ENCODE assay signal across 9 cellular contexts in genomic region chrX:115261148-115261547, GRCh38. TPM values are rescaled to one million over a fixed set of nuclear protein-coding genes. Genes with fewer than 3 reads are reported as not detected.
"Had no signal": no experiment of that assay in that cellular context is flagged by ENCODE, and none has a peak within 500 bp of the region (broad histone marks: within the 10 kb centered on the region; RNA-seq: fewer than 3 reads in every experiment).

No MANE protein-coding gene starts in this region.

- H3K4me3 ChIP-seq: GM23338, K562 had no signal

- DNase-seq: H9, HCEC 1CT, HFFc6 had no signal

- H3K4me2 ChIP-seq: GM23338 had no signal

- ATAC-seq: GM23338, HepG2, K562 had no signal

- H2AFZ ChIP-seq: GM23338 had no signal

- H3K27ac ChIP-seq: HL-60 had no signal

RNA-seq across cellular contexts. Expression of gene LRCH2, which starts 27.3 kb away (rescaled TPM):
- total RNA-seq: HepG2 had no signal
- polyA plus RNA-seq: HepG2 had no signal

RNA-seq across cellular contexts. Expression of gene LUZP4, which starts 28.4 kb away (rescaled TPM):
- total RNA-seq: GM23338, H9, HepG2, HFFc6, HT1080 had no signal
- polyA plus RNA-seq: GM23338, H1, HepG2 had no signal
